Comparison of ENCODE assay signal across 1 cellular context in genomic region chr6:167956983-167957492, GRCh38.
TF ChIP-seq lines count a peak whose summit lies in the region.

No MANE protein-coding gene starts in this region.

TF ChIP-seq in HepG2, 621 proteins besides CTCF, POLR2A, EP300 and RAD21 (continued from another document and continues in another):
- TF ChIP-seq PRPF4 (IDR thresholded peaks at IDR 0.05; ENCODE audit: low read depth, low read length, poor library complexity, severe bottlenecking), result no peak
- TF ChIP-seq ZMYM2 (CRISPR knock-in tag; IDR thresholded peaks at IDR 0.05), result peak; percentile 57; the same call in 1 of the 2 replicates
- no peak for TF ChIP-seq ZBTB43 (CRISPR knock-in tag; conservative IDR thresholded peaks at IDR 0.05)
- TF ChIP-seq NFKBIZ (CRISPR knock-in tag; IDR thresholded peaks at IDR 0.05), result no peak
- TF ChIP-seq, protein P1, sequence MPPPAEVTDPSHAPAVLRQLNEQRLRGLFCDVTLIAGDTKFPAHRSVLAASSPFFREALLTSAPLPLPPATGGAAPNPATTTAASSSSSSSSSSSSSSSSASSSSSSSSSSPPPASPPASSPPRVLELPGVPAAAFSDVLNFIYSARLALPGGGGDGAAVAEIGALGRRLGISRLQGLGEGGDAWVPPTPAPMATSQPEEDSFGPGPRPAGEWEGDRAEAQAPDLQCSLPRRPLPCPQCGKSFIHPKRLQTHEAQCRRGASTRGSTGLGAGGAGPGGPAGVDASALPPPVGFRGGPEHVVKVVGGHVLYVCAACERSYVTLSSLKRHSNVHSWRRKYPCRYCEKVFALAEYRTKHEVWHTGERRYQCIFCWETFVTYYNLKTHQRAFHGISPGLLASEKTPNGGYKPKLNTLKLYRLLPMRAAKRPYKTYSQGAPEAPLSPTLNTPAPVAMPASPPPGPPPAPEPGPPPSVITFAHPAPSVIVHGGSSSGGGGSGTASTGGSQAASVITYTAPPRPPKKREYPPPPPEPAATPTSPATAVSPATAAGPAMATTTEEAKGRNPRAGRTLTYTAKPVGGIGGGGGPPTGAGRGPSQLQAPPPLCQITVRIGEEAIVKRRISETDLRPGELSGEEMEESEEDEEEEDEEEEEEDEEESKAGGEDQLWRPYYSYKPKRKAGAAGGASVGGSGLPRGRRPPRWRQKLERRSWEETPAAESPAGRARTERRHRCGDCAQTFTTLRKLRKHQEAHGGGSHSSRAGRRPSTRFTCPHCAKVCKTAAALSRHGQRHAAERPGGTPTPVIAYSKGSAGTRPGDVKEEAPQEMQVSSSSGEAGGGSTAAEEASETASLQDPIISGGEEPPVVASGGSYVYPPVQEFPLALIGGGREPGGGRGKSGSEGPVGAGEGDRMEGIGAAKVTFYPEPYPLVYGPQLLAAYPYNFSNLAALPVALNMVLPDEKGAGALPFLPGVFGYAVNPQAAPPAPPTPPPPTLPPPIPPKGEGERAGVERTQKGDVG (CRISPR knock-in tag; IDR thresholded peaks at IDR 0.05; ENCODE audit: borderline replicate concordance), result no peak
- TF ChIP-seq ZNF749 (CRISPR knock-in tag; IDR thresholded peaks at IDR 0.05; ENCODE audit: borderline replicate concordance), result no peak
- no peak; the same call in 1 of the 2 replicates for TF ChIP-seq THAP11 (CRISPR knock-in tag; IDR thresholded peaks at IDR 0.05)
- no peak for TF ChIP-seq AGO2 (optimal IDR thresholded peaks at IDR 0.05; ENCODE audit: low read depth, low read length)
- no peak for TF ChIP-seq ZNF891 (CRISPR knock-in tag; IDR thresholded peaks at IDR 0.05)
- TF ChIP-seq ZNF547 (CRISPR knock-in tag; IDR thresholded peaks at IDR 0.05), result peak; percentile 32; the same call in 1 of the 2 replicates
- no peak for TF ChIP-seq ZNF121 (CRISPR knock-in tag; IDR thresholded peaks at IDR 0.05)
- TF ChIP-seq RXRA (CRISPR knock-in tag; IDR thresholded peaks at IDR 0.05), result peak; percentile 54; the same call in 1 of the 2 replicates
- TF ChIP-seq, protein P2, sequence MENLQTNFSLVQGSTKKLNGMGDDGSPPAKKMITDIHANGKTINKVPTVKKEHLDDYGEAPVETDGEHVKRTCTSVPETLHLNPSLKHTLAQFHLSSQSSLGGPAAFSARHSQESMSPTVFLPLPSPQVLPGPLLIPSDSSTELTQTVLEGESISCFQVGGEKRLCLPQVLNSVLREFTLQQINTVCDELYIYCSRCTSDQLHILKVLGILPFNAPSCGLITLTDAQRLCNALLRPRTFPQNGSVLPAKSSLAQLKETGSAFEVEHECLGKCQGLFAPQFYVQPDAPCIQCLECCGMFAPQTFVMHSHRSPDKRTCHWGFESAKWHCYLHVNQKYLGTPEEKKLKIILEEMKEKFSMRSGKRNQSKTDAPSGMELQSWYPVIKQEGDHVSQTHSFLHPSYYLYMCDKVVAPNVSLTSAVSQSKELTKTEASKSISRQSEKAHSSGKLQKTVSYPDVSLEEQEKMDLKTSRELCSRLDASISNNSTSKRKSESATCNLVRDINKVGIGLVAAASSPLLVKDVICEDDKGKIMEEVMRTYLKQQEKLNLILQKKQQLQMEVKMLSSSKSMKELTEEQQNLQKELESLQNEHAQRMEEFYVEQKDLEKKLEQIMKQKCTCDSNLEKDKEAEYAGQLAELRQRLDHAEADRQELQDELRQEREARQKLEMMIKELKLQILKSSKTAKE (CRISPR knock-in tag; IDR thresholded peaks at IDR 0.05; ENCODE audit: borderline replicate concordance), result no peak
- TF ChIP-seq RORA (CRISPR knock-in tag; IDR thresholded peaks at IDR 0.05), result no peak
- no peak for TF ChIP-seq ZNF367 (CRISPR knock-in tag; IDR thresholded peaks at IDR 0.05; ENCODE audit: borderline replicate concordance)
- no peak for TF ChIP-seq REXO4 (CRISPR knock-in tag; IDR thresholded peaks at IDR 0.05; ENCODE audit: borderline replicate concordance)
- peak; percentile 47; the same call in 1 of the 2 replicates for TF ChIP-seq TBX2 (CRISPR knock-in tag; IDR thresholded peaks at IDR 0.05; ENCODE audit: borderline replicate concordance)
- TF ChIP-seq ZNF280B (CRISPR knock-in tag; IDR thresholded peaks at IDR 0.05; ENCODE audit: borderline replicate concordance), result 0 out of 2 replicates have a peak, but pooled peaks have one; percentile 65
- peak in 1 of 2 experiments; percentile 47; a peak in 1 of 4 replicates for TF ChIP-seq ATF4 (CRISPR knock-in tag; IDR thresholded peaks at IDR 0.05)
- 0 out of 2 replicates have a peak, but pooled peaks have one; percentile 29 for TF ChIP-seq AHDC1 (CRISPR knock-in tag; IDR thresholded peaks at IDR 0.05; ENCODE audit: borderline replicate concordance)
- TF ChIP-seq ZNF335 (CRISPR knock-in tag; IDR thresholded peaks at IDR 0.05), result no peak
- TF ChIP-seq KDM6A (CRISPR knock-in tag; IDR thresholded peaks at IDR 0.05; ENCODE audit: low read depth), result no peak
- TF ChIP-seq ZNF225 (CRISPR knock-in tag; IDR thresholded peaks at IDR 0.05), result 0 out of 2 replicates have a peak, but pooled peaks have one; percentile 34
- no peak for TF ChIP-seq IKZF4 (CRISPR knock-in tag; IDR thresholded peaks at IDR 0.05; ENCODE audit: borderline replicate concordance, low read depth, not compliant biosample characterization)
- TF ChIP-seq GPBP1L1 (CRISPR knock-in tag; IDR thresholded peaks at IDR 0.05), result no peak
- peak; percentile 55 for TF ChIP-seq BCL6 (CRISPR knock-in tag; IDR thresholded peaks at IDR 0.05)
- no peak for TF ChIP-seq ZNF33A (CRISPR knock-in tag; IDR thresholded peaks at IDR 0.05; ENCODE audit: borderline replicate concordance)
- TF ChIP-seq MIXL1 (CRISPR knock-in tag; IDR thresholded peaks at IDR 0.05), result no peak
- TF ChIP-seq, protein P3, sequence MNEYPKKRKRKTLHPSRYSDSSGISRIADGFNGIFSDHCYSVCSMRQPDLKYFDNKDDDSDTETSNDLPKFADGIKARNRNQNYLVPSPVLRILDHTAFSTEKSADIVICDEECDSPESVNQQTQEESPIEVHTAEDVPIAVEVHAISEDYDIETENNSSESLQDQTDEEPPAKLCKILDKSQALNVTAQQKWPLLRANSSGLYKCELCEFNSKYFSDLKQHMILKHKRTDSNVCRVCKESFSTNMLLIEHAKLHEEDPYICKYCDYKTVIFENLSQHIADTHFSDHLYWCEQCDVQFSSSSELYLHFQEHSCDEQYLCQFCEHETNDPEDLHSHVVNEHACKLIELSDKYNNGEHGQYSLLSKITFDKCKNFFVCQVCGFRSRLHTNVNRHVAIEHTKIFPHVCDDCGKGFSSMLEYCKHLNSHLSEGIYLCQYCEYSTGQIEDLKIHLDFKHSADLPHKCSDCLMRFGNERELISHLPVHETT (CRISPR knock-in tag; conservative IDR thresholded peaks at IDR 0.05), result no peak
- TF ChIP-seq ZNF362 (CRISPR knock-in tag; IDR thresholded peaks at IDR 0.05; ENCODE audit: borderline replicate concordance), result no peak
- no peak for TF ChIP-seq IKZF1 (IDR thresholded peaks at IDR 0.05)
- TF ChIP-seq ZNF282 (IDR thresholded peaks at IDR 0.05; ENCODE audit: partially characterized antibody), result no peak
- no peak for TF ChIP-seq PAWR (CRISPR knock-in tag; IDR thresholded peaks at IDR 0.05; ENCODE audit: borderline replicate concordance)
- TF ChIP-seq ZNF343 (CRISPR knock-in tag; IDR thresholded peaks at IDR 0.05), result no peak
- TF ChIP-seq PRMT3 (CRISPR knock-in tag; IDR thresholded peaks at IDR 0.05; ENCODE audit: borderline replicate concordance, low read depth), result no peak
- TF ChIP-seq, protein P4, sequence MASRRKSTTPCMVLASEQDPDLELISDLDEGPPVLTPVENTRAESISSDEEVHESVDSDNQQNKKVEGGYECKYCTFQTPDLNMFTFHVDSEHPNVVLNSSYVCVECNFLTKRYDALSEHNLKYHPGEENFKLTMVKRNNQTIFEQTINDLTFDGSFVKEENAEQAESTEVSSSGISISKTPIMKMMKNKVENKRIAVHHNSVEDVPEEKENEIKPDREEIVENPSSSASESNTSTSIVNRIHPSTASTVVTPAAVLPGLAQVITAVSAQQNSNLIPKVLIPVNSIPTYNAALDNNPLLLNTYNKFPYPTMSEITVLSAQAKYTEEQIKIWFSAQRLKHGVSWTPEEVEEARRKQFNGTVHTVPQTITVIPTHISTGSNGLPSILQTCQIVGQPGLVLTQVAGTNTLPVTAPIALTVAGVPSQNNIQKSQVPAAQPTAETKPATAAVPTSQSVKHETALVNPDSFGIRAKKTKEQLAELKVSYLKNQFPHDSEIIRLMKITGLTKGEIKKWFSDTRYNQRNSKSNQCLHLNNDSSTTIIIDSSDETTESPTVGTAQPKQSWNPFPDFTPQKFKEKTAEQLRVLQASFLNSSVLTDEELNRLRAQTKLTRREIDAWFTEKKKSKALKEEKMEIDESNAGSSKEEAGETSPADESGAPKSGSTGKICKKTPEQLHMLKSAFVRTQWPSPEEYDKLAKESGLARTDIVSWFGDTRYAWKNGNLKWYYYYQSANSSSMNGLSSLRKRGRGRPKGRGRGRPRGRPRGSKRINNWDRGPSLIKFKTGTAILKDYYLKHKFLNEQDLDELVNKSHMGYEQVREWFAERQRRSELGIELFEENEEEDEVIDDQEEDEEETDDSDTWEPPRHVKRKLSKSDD (CRISPR knock-in tag; IDR thresholded peaks at IDR 0.05; ENCODE audit: low read depth), result no peak
- no peak for TF ChIP-seq ZBTB7A (CRISPR knock-in tag; IDR thresholded peaks at IDR 0.05)
- no peak for TF ChIP-seq ZNF788 (CRISPR knock-in tag; IDR thresholded peaks at IDR 0.05; ENCODE audit: borderline replicate concordance)
